In the genomic region with DNA sequence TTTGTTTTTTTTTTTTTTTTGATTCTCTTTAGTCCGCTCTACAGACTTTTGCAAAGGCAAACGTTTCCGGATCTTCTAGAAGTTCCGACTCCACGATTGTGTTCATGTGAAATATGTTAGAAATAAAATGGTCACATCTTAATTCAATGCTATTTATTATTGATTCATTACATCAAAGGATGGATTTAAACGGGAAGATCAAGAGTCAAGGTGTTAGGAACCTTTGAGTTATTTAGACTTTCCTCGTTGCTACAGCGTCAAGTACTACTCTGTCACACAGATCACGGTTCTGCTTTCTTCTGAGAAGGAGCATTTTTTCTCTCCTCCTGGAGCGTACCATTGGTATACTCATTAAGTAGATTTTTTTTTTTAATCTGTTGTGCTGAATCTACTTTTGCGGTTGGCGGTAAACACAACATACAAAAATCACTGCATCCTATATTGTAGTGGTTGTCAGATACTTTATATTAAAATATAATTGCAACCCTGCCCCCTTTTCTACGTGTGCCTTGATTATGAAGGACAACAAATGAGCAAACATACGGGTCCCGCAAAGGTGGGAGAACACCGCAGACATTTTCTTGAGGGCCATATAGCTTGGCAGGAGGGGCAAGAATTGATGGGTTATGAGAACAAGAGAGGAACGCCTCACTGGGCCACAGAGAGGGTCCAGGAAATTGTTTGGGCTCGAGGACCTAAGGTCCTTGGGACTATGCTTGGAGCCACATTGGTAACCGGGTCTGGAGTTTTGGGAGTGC, we compare ENCODE assay signal across 10 cellular contexts. TPM values are rescaled to one million over a fixed set of nuclear protein-coding genes. Genes with fewer than 3 reads are reported as not detected.
DNase-seq lines count a peak whose midpoint lies in the region; ATAC-seq lines count a peak whose summit lies in the region.
"Had no signal": no experiment of that assay in that cellular context is flagged by ENCODE, and none has a peak within 500 bp of the region (broad histone marks: within the 10 kb centered on the region; RNA-seq: fewer than 3 reads in every experiment).

No MANE protein-coding gene starts in this region.

- peak overlapping the region in 3 of 11 experiments; percentile 74 to 76 (median 76); a peak in 2 of 22 replicates for H3K9ac ChIP-seq in BLaER1 treated with 17β-estradiol and CSF1 and Interleukin-3, amounts not matched to agents 10 nM and 100 nM
- H3K9ac ChIP-seq in HUES64 (ENCODE audit: low read depth, low read length), result peak overlapping the region; percentile 27; the same call in 1 of the 2 replicates

- WGBS in HUES64, result under 1% methylated on average over 11 of the region's 19 CpGs

- no peaks in the 10 kb centered on the region for H3K9me3 Mint-ChIP-seq in activated CD8-positive, alpha-beta T cell treated with anti-CD3 and anti-CD28 coated beads, Interleukin-2, amount 10 ng/mL, durations not matched to agents 7 days and 5 days (ENCODE audit: insufficient read depth)

- peaks cover 0 to 28% (median 19%) of the 10 kb centered on the region in 10 experiments; a peak in 16 of 20 replicates for H3K4me1 ChIP-seq in BLaER1 treated with 17β-estradiol and CSF1 and Interleukin-3, amounts not matched to agents 10 nM and 100 nM
- H3K4me1 ChIP-seq in HUES64 (ENCODE audit: insufficient read depth, low read length), result peaks cover 7% of the 10 kb centered on the region; the same call in 1 of the 2 replicates

- H3K4me2 ChIP-seq in BLaER1 treated with 17β-estradiol and CSF1 and Interleukin-3, amounts not matched to agents 10 nM and 100 nM, result peak overlapping the region; percentile 79 to 93 (median 86); a peak in 20 of 22 replicates

- H3K27me3 Mint-ChIP-seq in activated CD8-positive, alpha-beta T cell treated with anti-CD3 and anti-CD28 coated beads, Interleukin-2, amount 10 ng/mL, durations not matched to agents 7 days and 5 days (ENCODE audit: low read depth), result no peaks in the 10 kb centered on the region
- no peaks in the 10 kb centered on the region for H3K27me3 Mint-ChIP-seq in T-helper 17 cell

- peaks cover 24% of the 10 kb centered on the region for H3K4me1 Mint-ChIP-seq in activated CD8-positive, alpha-beta T cell treated with anti-CD3 and anti-CD28 coated beads, Interleukin-2, amount 10 ng/mL, durations not matched to agents 7 days and 5 days (ENCODE audit: low read depth)
- peaks cover 6% of the 10 kb centered on the region for H3K4me1 Mint-ChIP-seq in T-helper 17 cell

- CTCF ChIA-PET in activated CD8-positive, alpha-beta T cell treated with anti-CD3 and anti-CD28 coated beads, Interleukin-2, amount 10 ng/mL, durations not matched to agents 7 days and 5 days (lab: Charles Lee), result interaction anchor here (0.9 to 5.3 kb wide), 11 partner anchors 13 to 233 kb away, joined by 3 to 38 read pairs (median 4); partner anchors contain the start of gene HMGN4

- no peaks in the 10 kb centered on the region for H3K36me3 ChIP-seq in BLaER1 treated with 17β-estradiol and CSF1 and Interleukin-3, amounts not matched to agents 10 nM and 100 nM
- no peaks in the 10 kb centered on the region for H3K36me3 ChIP-seq in HUES64 (ENCODE audit: insufficient read depth, low read length)

- H4K20me1 ChIP-seq in BLaER1 treated with 17β-estradiol and CSF1 and Interleukin-3, amounts not matched to agents 10 nM and 100 nM, result no peaks in the 10 kb centered on the region

- POLR2A ChIA-PET in activated CD8-positive, alpha-beta T cell treated with anti-CD3 and anti-CD28 coated beads, Interleukin-2, amount 10 ng/mL, durations not matched to agents 7 days and 5 days (lab: Charles Lee), result interaction anchor here (1.0 kb wide), 1 partner anchor 81 kb away, joined by 3 read pairs; no protein-coding TSS in a partner anchor

- H3K27me3 ChIP-seq in BLaER1 treated with 17β-estradiol and CSF1 and Interleukin-3, amounts not matched to agents 10 nM and 100 nM, result no peaks in the 10 kb centered on the region
- no peaks in the 10 kb centered on the region for H3K27me3 ChIP-seq in HUES64 (ENCODE audit: insufficient read depth, low read length)

- ATAC-seq in activated CD8-positive, alpha-beta T cell treated with anti-CD3 and anti-CD28 coated beads, Interleukin-2, amount 10 ng/mL, durations not matched to agents 7 days and 5 days, result no peak
- ATAC-seq in HG02759 (IDR thresholded peaks at IDR 0.05; ENCODE audit: unreplicated experiment) (no peak), T-helper 17 cell (no peak), HG03025 (IDR thresholded peaks at IDR 0.05; ENCODE audit: low FRiP score, unreplicated experiment) (no peak)

- H3K27ac ChIP-seq in BLaER1 treated with 17β-estradiol and CSF1 and Interleukin-3, amounts not matched to agents 10 nM and 100 nM, result no peak overlapping the region
- no peak overlapping the region for H3K27ac ChIP-seq in HUES64 (ENCODE audit: low read depth, low read length)

- H3K9me3 ChIP-seq in BLaER1 treated with 17β-estradiol and CSF1 and Interleukin-3, amounts not matched to agents 10 nM and 100 nM (replicated peaks in 1 of 11), result peaks cover 0 to 14% (median 8%) of the 10 kb centered on the region in 11 experiments; a peak in 10 of 22 replicates
- no peaks in the 10 kb centered on the region for H3K9me3 ChIP-seq in HUES64 (ENCODE audit: insufficient read depth, low read depth, low read length)
- H3K9me3 ChIP-seq in T-helper 17 cell (ENCODE audit: control insufficient read depth, low read length, poor library complexity, severe bottlenecking), result no peaks in the 10 kb centered on the region

- no peak for DNase-seq in activated CD8-positive, alpha-beta T cell treated with anti-CD3 and anti-CD28 coated beads, Interleukin-2, amount 10 ng/mL, durations not matched to agents 7 days and 5 days
- DNase-seq in left kidney (ENCODE audit: low read depth, low spot score), result peak; percentile 24
- DNase-seq in T-helper 17 cell, result no peak
- DNase-seq in NCI-H187 (lab: John Stamatoyannopoulos, UW), result no peak
- DNase-seq: NCI-H1105 had no signal

- peak overlapping the region; percentile 13 for H3K27ac Mint-ChIP-seq in activated CD8-positive, alpha-beta T cell treated with anti-CD3 and anti-CD28 coated beads, Interleukin-2, amount 10 ng/mL, durations not matched to agents 7 days and 5 days
- no peak overlapping the region for H3K27ac Mint-ChIP-seq in T-helper 17 cell

- peak overlapping the region in 9 of 10 experiments; percentile 61 to 78 (median 71); a peak in 13 of 20 replicates for H3K4me3 ChIP-seq in BLaER1 treated with 17β-estradiol and CSF1 and Interleukin-3, amounts not matched to agents 10 nM and 100 nM
- peak overlapping the region; percentile 81 for H3K4me3 ChIP-seq in HUES64 (ENCODE audit: low read length)

- H3K36me3 Mint-ChIP-seq in activated CD8-positive, alpha-beta T cell treated with anti-CD3 and anti-CD28 coated beads, Interleukin-2, amount 10 ng/mL, durations not matched to agents 7 days and 5 days (ENCODE audit: low read depth), result no peaks in the 10 kb centered on the region
- H3K36me3 Mint-ChIP-seq in T-helper 17 cell (ENCODE audit: low read depth), result no peaks in the 10 kb centered on the region

- H3K4me3 Mint-ChIP-seq in activated CD8-positive, alpha-beta T cell treated with anti-CD3 and anti-CD28 coated beads, Interleukin-2, amount 10 ng/mL, durations not matched to agents 7 days and 5 days, result peak overlapping the region; percentile 46
- H3K4me3 Mint-ChIP-seq in T-helper 17 cell, result no peak overlapping the region

RNA-seq across cellular contexts. Expression of gene HMGN4, which starts 17.5 kb away (rescaled TPM):
- 38.3 TPM for polyA plus RNA-seq in HUES64 (2013, experiment 1 of 2)
- 55.0 TPM for polyA plus RNA-seq in HUES64 (2013, experiment 2 of 2)
- 10 to 100 TPM; 80.8 to 84.9 TPM for total RNA-seq in activated CD8-positive, alpha-beta T cell treated with anti-CD3 and anti-CD28 coated beads, Interleukin-2, amount 10 ng/mL, durations not matched to agents 7 days and 5 days
- 10 to 100 TPM; 54.7 to 60.1 TPM for total RNA-seq in T-helper 17 cell

RNA-seq across cellular contexts. Expression of gene ABT1, which starts 41.1 kb away (rescaled TPM):
- polyA plus RNA-seq in HUES64 (2013, experiment 1 of 2), result 17.3 TPM
- 19.7 TPM for polyA plus RNA-seq in HUES64 (2013, experiment 2 of 2)
- total RNA-seq in activated CD8-positive, alpha-beta T cell treated with anti-CD3 and anti-CD28 coated beads, Interleukin-2, amount 10 ng/mL, durations not matched to agents 7 days and 5 days, result 10 to 100 TPM; 25.0 to 25.3 TPM
- 10 to 100 TPM; 25.0 to 28.4 TPM for total RNA-seq in T-helper 17 cell

RNA-seq across cellular contexts. Expression of gene BTN1A1, which starts 55.6 kb away (rescaled TPM):
- polyA plus RNA-seq in HUES64 (2013, experiment 1 of 2), result 0.15 TPM
- 0.25 TPM for polyA plus RNA-seq in HUES64 (2013, experiment 2 of 2)
- total RNA-seq in activated CD8-positive, alpha-beta T cell treated with anti-CD3 and anti-CD28 coated beads, Interleukin-2, amount 10 ng/mL, durations not matched to agents 7 days and 5 days, result not detected
- under 1 TPM in 1 of 2 donors, not detected in 1; 0.10 TPM for total RNA-seq in T-helper 17 cell
- polyA plus RNA-seq: adipose tissue had no signal
